In the genomic region with DNA sequence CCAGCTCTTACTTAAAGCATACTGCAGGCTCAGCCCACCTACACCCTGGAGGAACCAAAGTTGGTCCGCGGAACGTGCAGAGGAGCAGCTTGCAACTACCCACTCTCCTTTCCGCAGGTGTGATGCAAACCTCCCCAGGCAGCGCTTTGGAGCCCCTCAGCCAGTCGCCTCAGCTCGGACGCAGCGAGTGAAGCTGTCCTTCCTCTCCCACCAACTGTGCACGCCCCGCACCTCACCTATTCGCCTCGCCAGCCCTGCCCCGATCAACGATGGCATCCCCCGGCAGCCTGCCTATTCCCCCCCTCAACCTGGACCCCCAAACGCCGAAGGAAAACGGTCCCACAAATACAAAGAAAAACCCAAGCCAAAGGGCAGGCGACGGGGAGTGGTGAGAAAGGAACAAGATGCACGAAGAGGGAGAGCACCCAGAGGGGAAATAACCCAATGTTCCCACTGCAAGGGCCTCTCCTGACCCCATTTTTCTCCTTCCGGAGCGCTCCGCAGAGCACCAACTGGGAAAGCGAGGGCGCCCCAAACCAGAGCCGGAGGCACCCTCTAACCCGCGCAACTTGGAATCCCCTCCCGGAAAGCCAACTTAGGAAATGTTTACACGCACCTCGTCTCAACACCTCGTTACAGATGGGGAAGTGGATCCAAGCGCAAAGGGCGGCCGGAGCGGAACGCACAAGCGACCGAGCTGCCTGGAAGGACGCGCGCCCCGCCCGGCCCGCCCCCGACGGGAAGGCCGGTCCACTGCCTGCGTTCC, we compare ENCODE assay signal across 8 cellular contexts. TPM values are rescaled to one million over a fixed set of nuclear protein-coding genes. Genes with fewer than 3 reads are reported as not detected.
A peak's percentile ranks its signal among the peaks of the same experiment; 100 is the strongest.
DNase-seq lines count a peak whose midpoint lies in the region; ATAC-seq and TF ChIP-seq lines count a peak whose summit lies in the region.

No MANE protein-coding gene starts in this region.

- 0 out of 2 replicates have a peak, but pooled peaks cover 9% of the 10 kb centered on the region for H3K36me3 ChIP-seq in iPS DF 6.9 (ENCODE audit: control insufficient read depth, insufficient read depth, low read length)

- intact Hi-C loops in sciatic nerve (cut with DNase I), result no loop called here

- H3K4me3 ChIP-seq in astrocyte of the spinal cord (ENCODE audit: low read depth, low read length) (peak overlapping the region; percentile 83), iPS DF 6.9 (ENCODE audit: low read length) (peak overlapping the region; percentile 88)

- TF ChIP-seq CTCF in astrocyte of the spinal cord (IDR thresholded peaks at IDR 0.05; ENCODE audit: low read depth, low read length), result no peak

- no peaks in the 10 kb centered on the region for H3K27me3 ChIP-seq in iPS DF 6.9 (ENCODE audit: control insufficient read depth, insufficient read depth, low read length)

- peaks cover 4% of the 10 kb centered on the region; the same call in 1 of the 2 replicates for H3K4me1 ChIP-seq in iPS DF 6.9 (ENCODE audit: control insufficient read depth, insufficient read depth, low read length)

- peak overlapping the region; percentile 97 for H3K4me3 Mint-ChIP-seq in T-helper 17 cell

- ATAC-seq in GM21381 (IDR thresholded peaks at IDR 0.05; ENCODE audit: unreplicated experiment) (peak; percentile 39), T-helper 17 cell (peak; percentile 67), sciatic nerve (peak; percentile 57)

- peaks cover 35% of the 10 kb centered on the region for H3K4me1 Mint-ChIP-seq in T-helper 17 cell

- peak overlapping the region; percentile 93 for H3K27ac Mint-ChIP-seq in T-helper 17 cell

- H3K9me3 ChIP-seq in T-helper 17 cell (ENCODE audit: control insufficient read depth, low read length, poor library complexity, severe bottlenecking) (no peaks in the 10 kb centered on the region), iPS DF 6.9 (ENCODE audit: control insufficient read depth, insufficient read depth, low read length) (no peaks in the 10 kb centered on the region)

- H3K27me3 Mint-ChIP-seq in T-helper 17 cell, result no peaks in the 10 kb centered on the region

- no CpG with 5 or more reads among the region's 51 CpGs for WGBS in iPS DF 6.9 (ENCODE audit: insufficient coverage, insufficient read length)

- DNase-seq in D341Med (ENCODE audit: low spot score) (peak; percentile 69), HT-29 (ENCODE audit: low spot score) (peak; percentile 44), T-helper 17 cell (peak; percentile 31 to 39 (median 38)), astrocyte of the spinal cord (ENCODE audit: low read depth, low spot score) (peak; percentile 37), iPS DF 6.9 (ENCODE audit: low read depth, low spot score) (no peak), sciatic nerve (ENCODE audit: low spot score) (peak; percentile 73), cortex of kidney (lab: John Stamatoyannopoulos, UW) (no peak)

- in situ Hi-C loops in astrocyte of the spinal cord (cut with HindIII; ENCODE audit: low sequenced_read_pairs), result no loop called here

- peaks cover 8% of the 10 kb centered on the region for H3K36me3 Mint-ChIP-seq in T-helper 17 cell (ENCODE audit: low read depth)

- no peak overlapping the region for H3K27ac ChIP-seq in iPS DF 6.9 (ENCODE audit: low read length)

RNA-seq across cellular contexts. Expression of a gene that starts 0.7 kb away (rescaled TPM):
- 30.0 and 31.1 TPM in 2 replicates for total RNA-seq in HT-29 (2014; rRNA removed; shearing (Covaris generic))
- total RNA-seq in T-helper 17 cell, result 10 to 100 TPM; 29.8 to 37.3 TPM
- 33.8 TPM for total RNA-seq in sciatic nerve

RNA-seq across cellular contexts. Expression of a gene that starts 0.7 kb away (rescaled TPM):
- total RNA-seq in HT-29 (2014; rRNA removed; shearing (Covaris generic)), result 3.1 and 3.8 TPM in 2 replicates
- total RNA-seq in T-helper 17 cell (10 to 100 TPM; 13.6 to 15.0 TPM), sciatic nerve (6.2 TPM)

RNA-seq across cellular contexts. Expression of a gene that starts 17.5 kb away (rescaled TPM):
- 24.4 and 36.0 TPM in 2 replicates for total RNA-seq in HT-29 (2014; rRNA removed; shearing (Covaris generic))
- total RNA-seq in T-helper 17 cell (10 to 100 TPM; 57.3 to 62.8 TPM), sciatic nerve (245 TPM)

Comparison
In these comparisons a context has a peak if more than half of its experiments do, and no peak if none do; other contexts are left out.
1. DNase-seq: peak in D341Med (single experiment), HT-29 (single experiment), T-helper 17 cell (3 of 3), astrocyte of the spinal cord (single experiment) and sciatic nerve (single experiment); none in iPS DF 6.9 (single experiment) and cortex of kidney (single experiment).
2. Peak in every context shown above with its lines, with median percentiles within 50 percentile points of each other: ATAC-seq.